ENCODE assay signal across 8 cellular contexts in the genomic region with DNA sequence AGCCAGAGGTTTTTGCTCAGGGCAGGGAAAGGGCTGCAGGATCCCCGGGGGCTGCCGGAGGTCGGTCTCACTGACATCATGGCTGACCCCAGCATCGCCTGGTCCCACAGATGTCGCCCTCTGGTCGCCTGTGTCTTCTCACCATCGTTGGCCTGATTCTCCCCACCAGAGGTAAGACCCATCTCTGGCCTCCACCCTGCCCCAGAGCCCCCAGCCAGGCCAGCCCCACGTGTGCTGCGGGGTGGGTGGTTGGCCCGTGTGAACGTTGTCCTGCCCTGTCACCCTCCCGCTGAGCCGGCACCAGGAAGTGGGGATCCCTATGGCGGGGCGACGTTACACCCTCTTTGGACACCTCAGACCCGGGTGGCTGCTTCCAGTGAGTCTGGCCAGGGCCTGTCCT. TPM values are rescaled to one million over a fixed set of nuclear protein-coding genes. Genes with fewer than 3 reads are reported as not detected.
A peak's percentile ranks its signal among the peaks of the same experiment; 100 is the strongest.
DNase-seq lines count a peak whose midpoint lies in the region; ATAC-seq, FAIRE-seq and TF ChIP-seq lines count a peak whose summit lies in the region.

No MANE protein-coding gene starts in this region.

- H3K4me1 Mint-ChIP-seq in activated T-helper 1 cell treated with anti-CD3 and anti-CD28 coated beads, Interleukin-12 subunit alpha, Interleukin-12 subunit beta, Interleukin-2, Interleukin-4 antibody, amounts not matched to agents 30 ng/mL and 10 ng/mL and 1 ng/mL, durations not matched to agents 14 hours and 24 hours and 36 hours (ENCODE audit: low read depth) = peaks cover 54% of the 10 kb centered on the region

- WGBS in A549 (ENCODE audit: missing lambda C conversion rate) = 81% methylated on average over 17 of the region's 17 CpGs

- peak overlapping the region; percentile 88 for H3K4me2 ChIP-seq in A549

- peak overlapping the region; percentile 79 to 90 for H3K27ac ChIP-seq in A549

- no peaks in the 10 kb centered on the region for H3K9me3 ChIP-seq in A549
- no peaks in the 10 kb centered on the region for H3K9me3 ChIP-seq in iPS-15b (ENCODE audit: control insufficient read depth, insufficient read depth, low read length)

- POLR2A ChIA-PET in A549 (lab: Yijun Ruan, JAX) = interaction anchor here (1.5 kb wide), 1 partner anchor 14 kb away, joined by 3 read pairs; no protein-coding TSS in a partner anchor

- H3K36me3 Mint-ChIP-seq in activated T-helper 1 cell treated with anti-CD3 and anti-CD28 coated beads, Interleukin-12 subunit alpha, Interleukin-12 subunit beta, Interleukin-2, Interleukin-4 antibody, amounts not matched to agents 30 ng/mL and 10 ng/mL and 1 ng/mL, durations not matched to agents 14 hours and 24 hours and 36 hours (ENCODE audit: low read depth) = peaks cover 44% of the 10 kb centered on the region

- no peak for TF ChIP-seq POLR2A in A549 (IDR thresholded peaks at IDR 0.05; ENCODE audit: low read length)

- CTCF ChIA-PET in A549 (lab: Yijun Ruan, JAX) = interaction anchor here (6.8 to 13.8 kb wide), 2 partner anchors 10 to 19 kb away, joined by 51 to 163 read pairs; a partner anchor contains a TSS

- no peak for TF ChIP-seq RAD21 in A549 (conservative IDR thresholded peaks at IDR 0.05 in 1 of 2, IDR thresholded peaks at IDR 0.05 in 1 of 2)

- H3K27me3 Mint-ChIP-seq in activated T-helper 1 cell treated with anti-CD3 and anti-CD28 coated beads, Interleukin-12 subunit alpha, Interleukin-12 subunit beta, Interleukin-2, Interleukin-4 antibody, amounts not matched to agents 30 ng/mL and 10 ng/mL and 1 ng/mL, durations not matched to agents 14 hours and 24 hours and 36 hours (ENCODE audit: insufficient read depth) = peaks cover 7% of the 10 kb centered on the region

- TF ChIP-seq CTCF in A549 (IDR thresholded peaks at IDR 0.05) = no peak
- TF ChIP-seq CTCF in HFF-Myc (IDR thresholded peaks at IDR 0.05; ENCODE audit: low read depth, low read length, missing control alignments) = no peak

- no peak for TF ChIP-seq EP300 in A549 (IDR thresholded peaks at IDR 0.05)

- no peak; a peak in 1 of 6 replicates for ATAC-seq in A549
- no peak for ATAC-seq in GM18861 (IDR thresholded peaks at IDR 0.05; ENCODE audit: unreplicated experiment)

- DNase-seq in A549 (ENCODE audit: low read depth in 1 of 2, low spot score in 1 of 2) (no peak), HFF-Myc (ENCODE audit: extremely low read depth, low read depth) (no peak), GDM1 (lab: John Stamatoyannopoulos, UW) (no peak), COR-L47 (lab: John Stamatoyannopoulos, UW) (no peak)
- no peak for DNase-seq in activated T-helper 1 cell treated with anti-CD3 and anti-CD28 coated beads, Interleukin-12 subunit alpha, Interleukin-12 subunit beta, Interleukin-2, Interleukin-4 antibody, amounts not matched to agents 30 ng/mL and 10 ng/mL and 1 ng/mL, durations not matched to agents 14 hours and 24 hours and 36 hours (ENCODE audit: low spot score)
- peak; percentile 11 for DNase-seq in stimulated activated naive CD4-positive, alpha-beta T cell treated with Interleukin-2 at 50 U/mL for 16 hours (lab: John Stamatoyannopoulos, UW)

- H3K4me3 ChIP-seq in A549 (peak overlapping the region; percentile 68), HFF-Myc (replicated peaks; ENCODE audit: low read depth, low read length) (peak overlapping the region; percentile 83), iPS-15b (ENCODE audit: low read depth, low read length) (peak overlapping the region; percentile 86)

- FAIRE-seq in A549 (lab: Jason Lieb, UNC) = no peak

- intact Hi-C loops in activated T-helper 1 cell treated with anti-CD3 and anti-CD28 coated beads, Interleukin-12 subunit alpha, Interleukin-12 subunit beta, Interleukin-2, Interleukin-4 antibody, amounts not matched to agents 30 ng/mL and 10 ng/mL and 1 ng/mL, durations not matched to agents 14 hours and 24 hours and 36 hours (cut with micrococcal nuclease) = loop anchor here (1.0 to 10.0 kb wide), 5 partner anchors 15 to 589 kb away; a partner anchor contains a TSS

- H3K27me3 ChIP-seq in iPS-15b (ENCODE audit: control insufficient read depth, insufficient read depth, low read length) = no peaks in the 10 kb centered on the region

- H3K4me1 ChIP-seq in A549 = peaks cover 9% of the 10 kb centered on the region; the same call in 1 of the 3 replicates
- H3K4me1 ChIP-seq in iPS-15b (ENCODE audit: control insufficient read depth, insufficient read depth, low read length) = peaks cover 17% of the 10 kb centered on the region

- H3K27ac Mint-ChIP-seq in activated T-helper 1 cell treated with anti-CD3 and anti-CD28 coated beads, Interleukin-12 subunit alpha, Interleukin-12 subunit beta, Interleukin-2, Interleukin-4 antibody, amounts not matched to agents 30 ng/mL and 10 ng/mL and 1 ng/mL, durations not matched to agents 14 hours and 24 hours and 36 hours = peak overlapping the region; percentile 100

- peak overlapping the region; percentile 100 for H3K4me3 Mint-ChIP-seq in activated T-helper 1 cell treated with anti-CD3 and anti-CD28 coated beads, Interleukin-12 subunit alpha, Interleukin-12 subunit beta, Interleukin-2, Interleukin-4 antibody, amounts not matched to agents 30 ng/mL and 10 ng/mL and 1 ng/mL, durations not matched to agents 14 hours and 24 hours and 36 hours

- H3K36me3 ChIP-seq in iPS-15b (ENCODE audit: control insufficient read depth, insufficient read depth, low read length) = peaks cover 11% of the 10 kb centered on the region

- H3K9ac ChIP-seq in iPS-15b (ENCODE audit: low read depth, low read length) = peak overlapping the region; percentile 83

- H3K9me3 Mint-ChIP-seq in activated T-helper 1 cell treated with anti-CD3 and anti-CD28 coated beads, Interleukin-12 subunit alpha, Interleukin-12 subunit beta, Interleukin-2, Interleukin-4 antibody, amounts not matched to agents 30 ng/mL and 10 ng/mL and 1 ng/mL, durations not matched to agents 14 hours and 24 hours and 36 hours = no peaks in the 10 kb centered on the region

TF ChIP-seq in A549, 52 proteins besides CTCF, POLR2A, EP300 and RAD21 (continues in another document):
- TF ChIP-seq RARB (CRISPR knock-in tag; IDR thresholded peaks at IDR 0.05) = no peak
- no peak for TF ChIP-seq TFCP2L1 (CRISPR knock-in tag; IDR thresholded peaks at IDR 0.05)
- TF ChIP-seq BHLHE40 (IDR thresholded peaks at IDR 0.05; ENCODE audit: low read depth, low read length) = no peak
- no peak for TF ChIP-seq ZSCAN20 (CRISPR knock-in tag; IDR thresholded peaks at IDR 0.05)
- no peak for TF ChIP-seq RCOR1 (IDR thresholded peaks at IDR 0.05; ENCODE audit: low read depth, low read length)
- no peak for TF ChIP-seq JUNB (IDR thresholded peaks at IDR 0.05)
- no peak for TF ChIP-seq HOXB13 (CRISPR knock-in tag; IDR thresholded peaks at IDR 0.05; ENCODE audit: low read depth)
- no peak for TF ChIP-seq CHD2 (IDR thresholded peaks at IDR 0.05; ENCODE audit: low read length, partially characterized antibody)

RNA-seq across cellular contexts. Expression of a gene that starts 0.9 kb away (rescaled TPM):
- polyA plus RNA-seq in A549 (2011; rRNA removed) (70.8 and 77.3 TPM in 2 replicates), A549 (2017; fragmentation: RNase III; extraction: RNeasy Plus Mini Kit Qiagen cat#74134 plus additional on column Dnase treatment) (106 to 116 TPM (median 113 TPM) in 3 replicates)
- polyA plus RNA-seq in A549 (2012; cell fraction: cytosol; rRNA removed) = 191 and 198 TPM in 2 replicates
- 126 and 158 TPM in 2 replicates for polyA plus RNA-seq in A549 (2012; cell fraction: nucleus; rRNA removed)
- polyA minus RNA-seq in A549 (2011; rRNA and poly(A)+ RNA removed) = 154 and 174 TPM in 2 replicates
- 299 and 309 TPM in 2 replicates for total RNA-seq in activated T-helper 1 cell treated with anti-CD3 and anti-CD28 coated beads, Interleukin-12 subunit alpha, Interleukin-12 subunit beta, Interleukin-2, Interleukin-4 antibody, amounts not matched to agents 30 ng/mL and 10 ng/mL and 1 ng/mL, durations not matched to agents 14 hours and 24 hours and 36 hours

RNA-seq across cellular contexts. Expression of a gene that starts 12.4 kb away (rescaled TPM):
- not detected in 2 replicates for polyA plus RNA-seq in A549 (2011; rRNA removed)
- polyA plus RNA-seq in A549 (2012; cell fraction: cytosol; rRNA removed) = 0.20 and 0.21 TPM in 2 replicates
- 0.09 and 0.12 TPM in 2 replicates for polyA plus RNA-seq in A549 (2012; cell fraction: nucleus; rRNA removed)
- polyA plus RNA-seq in A549 (2017; fragmentation: RNase III; extraction: RNeasy Plus Mini Kit Qiagen cat#74134 plus additional on column Dnase treatment) = 0.15 TPM in 1 of 3 replicates, not detected in the others
- polyA minus RNA-seq in A549 (2011; rRNA and poly(A)+ RNA removed) = not detected in 2 replicates
- total RNA-seq in activated T-helper 1 cell treated with anti-CD3 and anti-CD28 coated beads, Interleukin-12 subunit alpha, Interleukin-12 subunit beta, Interleukin-2, Interleukin-4 antibody, amounts not matched to agents 30 ng/mL and 10 ng/mL and 1 ng/mL, durations not matched to agents 14 hours and 24 hours and 36 hours = 0.39 TPM in 1 of 2 replicates, not detected in the other

RNA-seq across cellular contexts. Expression of a gene that starts 16.8 kb away (rescaled TPM):
- not detected in 2 replicates for polyA plus RNA-seq in A549 (2011; rRNA removed)
- polyA plus RNA-seq in A549 (2012; cell fraction: cytosol; rRNA removed) = 0.06 and 0.13 TPM in 2 replicates
- polyA plus RNA-seq in A549 (2012; cell fraction: nucleus; rRNA removed) = 0.10 and 0.13 TPM in 2 replicates
- polyA plus RNA-seq in A549 (2017; fragmentation: RNase III; extraction: RNeasy Plus Mini Kit Qiagen cat#74134 plus additional on column Dnase treatment) = not detected in 3 replicates
- not detected in 2 replicates for polyA minus RNA-seq in A549 (2011; rRNA and poly(A)+ RNA removed)
- not detected in 2 replicates for total RNA-seq in activated T-helper 1 cell treated with anti-CD3 and anti-CD28 coated beads, Interleukin-12 subunit alpha, Interleukin-12 subunit beta, Interleukin-2, Interleukin-4 antibody, amounts not matched to agents 30 ng/mL and 10 ng/mL and 1 ng/mL, durations not matched to agents 14 hours and 24 hours and 36 hours

RNA-seq across cellular contexts. Expression of a gene that starts 20.6 kb away (rescaled TPM):
- 0.06 and 0.13 TPM in 2 replicates for polyA plus RNA-seq in A549 (2011; rRNA removed)
- 0.06 and 0.09 TPM in 2 replicates for polyA plus RNA-seq in A549 (2012; cell fraction: cytosol; rRNA removed)
- 0.92 and 1.1 TPM in 2 replicates for polyA plus RNA-seq in A549 (2012; cell fraction: nucleus; rRNA removed)
- polyA plus RNA-seq in A549 (2017; fragmentation: RNase III; extraction: RNeasy Plus Mini Kit Qiagen cat#74134 plus additional on column Dnase treatment) = 0.09 to 0.16 TPM (median 0.12 TPM) in 3 replicates
- polyA minus RNA-seq in A549 (2011; rRNA and poly(A)+ RNA removed) = 0.21 and 0.29 TPM in 2 replicates
- not detected in 2 replicates for total RNA-seq in activated T-helper 1 cell treated with anti-CD3 and anti-CD28 coated beads, Interleukin-12 subunit alpha, Interleukin-12 subunit beta, Interleukin-2, Interleukin-4 antibody, amounts not matched to agents 30 ng/mL and 10 ng/mL and 1 ng/mL, durations not matched to agents 14 hours and 24 hours and 36 hours

RNA-seq across cellular contexts. Expression of a gene that starts 39.8 kb away (rescaled TPM):
- polyA plus RNA-seq in A549 (2011; rRNA removed) (0.32 and 0.46 TPM in 2 replicates), A549 (2017; fragmentation: RNase III; extraction: RNeasy Plus Mini Kit Qiagen cat#74134 plus additional on column Dnase treatment) (0.16 TPM in 1 of 3 replicates, not detected in the others)
- 0.05 and 0.07 TPM in 2 replicates for polyA plus RNA-seq in A549 (2012; cell fraction: cytosol; rRNA removed)
- 0.17 TPM in 1 of 2 replicates, not detected in the other for polyA plus RNA-seq in A549 (2012; cell fraction: nucleus; rRNA removed)
- not detected in 2 replicates for polyA minus RNA-seq in A549 (2011; rRNA and poly(A)+ RNA removed)
- total RNA-seq in activated T-helper 1 cell treated with anti-CD3 and anti-CD28 coated beads, Interleukin-12 subunit alpha, Interleukin-12 subunit beta, Interleukin-2, Interleukin-4 antibody, amounts not matched to agents 30 ng/mL and 10 ng/mL and 1 ng/mL, durations not matched to agents 14 hours and 24 hours and 36 hours = not detected in 2 replicates
